Comparison of ENCODE assay signal across 38 cellular contexts in the genomic region with DNA sequence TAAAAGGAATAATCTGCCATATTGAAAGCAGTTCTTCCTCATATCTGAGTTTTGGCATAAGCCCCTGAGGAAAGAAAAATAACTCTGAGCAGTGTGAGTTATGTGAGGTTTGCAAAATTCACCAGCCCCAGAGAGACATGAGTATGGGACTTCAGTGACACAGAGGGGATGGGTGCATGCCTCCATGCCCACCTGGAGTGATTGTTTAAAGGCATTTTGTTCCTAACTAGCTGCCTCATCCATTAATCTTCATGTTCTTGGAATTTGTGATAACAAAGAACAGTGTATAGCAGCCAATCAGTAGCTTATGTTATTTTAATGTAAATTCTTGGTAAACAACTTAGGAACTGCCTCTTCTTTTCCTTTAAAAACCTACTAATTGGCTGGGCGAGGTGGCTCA. TPM values are rescaled to one million over a fixed set of nuclear protein-coding genes. Genes with fewer than 3 reads are reported as not detected.
"Had no signal": no experiment of that assay in that cellular context is flagged by ENCODE, and none has a peak within 500 bp of the region (broad histone marks: within the 10 kb centered on the region; RNA-seq: fewer than 3 reads in every experiment).

No MANE protein-coding gene starts in this region.

- H3K36me3 ChIP-seq: adrenal gland, ascending aorta, brain microvascular endothelial cell, breast epithelium, cardiac muscle cell had no signal

- H3K27me3 ChIP-seq: adrenal gland, ascending aorta, body of pancreas, brain microvascular endothelial cell, breast epithelium, cardiac muscle cell had no signal

- H3K9me3 Mint-ChIP-seq: activated naive CD4-positive, alpha-beta T cell treated with anti-CD3 and anti-CD28 coated beads, Interleukin-2, amount 10 ng/mL, durations not matched to agents 7 days and 5 days; activated naive CD4-positive, alpha-beta T cell treated with anti-CD3 and anti-CD28 coated beads, Interleukin-2, amount 50 U/mL, for 24 hours; activated naive CD4-positive, alpha-beta T cell treated with anti-CD3 and anti-CD28 coated beads, Interleukin-2, amount 50 U/mL, for 72 hours; activated naive CD8-positive, alpha-beta T cell treated with anti-CD3 and anti-CD28 coated beads for 36 hours; activated naive CD8-positive, alpha-beta T cell treated with anti-CD3 and anti-CD28 coated beads, Interleukin-2, amount 10 ng/mL, durations not matched to agents 7 days and 5 days; activated naive CD8-positive, alpha-beta T cell treated with anti-CD3 and anti-CD28 coated beads, Interleukin-2, amount 50 U/mL, for 24 hours; activated T-cell treated with anti-CD3 and anti-CD28 coated beads, Interleukin-2, amount 50 U/mL, for 24 hours; activated T-cell treated with anti-CD3 and anti-CD28 coated beads, Interleukin-2, amount 50 U/mL, for 4 hours; activated T-helper 1 cell treated with anti-CD3 and anti-CD28 coated beads, Interleukin-12 subunit alpha, Interleukin-12 subunit beta, Interleukin-2, Interleukin-4 antibody, amounts not matched to agents 30 ng/mL and 10 ng/mL and 1 ng/mL, durations not matched to agents 14 hours and 24 hours and 36 hours; activated T-helper 17 cell treated with anti-CD3 and anti-CD28 coated beads, Interleukin-2, amount 50 U/mL, for 72 hours; activated T-helper 2 cell treated with anti-CD3 and anti-CD28 coated beads, Interferon-gamma antibody, Interleukin-2, Interleukin-4, amounts not matched to agents 10 μg/mL and 5 μg/mL and 100 μg/mL, durations not matched to agents 14 hours and 24 hours and 36 hours; brain; central memory CD8-positive, alpha-beta T cell had no signal

- H3K4me1 Mint-ChIP-seq: activated naive CD4-positive, alpha-beta T cell treated with anti-CD3 and anti-CD28 coated beads, Interleukin-2, amount 10 ng/mL, durations not matched to agents 7 days and 5 days; activated naive CD4-positive, alpha-beta T cell treated with anti-CD3 and anti-CD28 coated beads, Interleukin-2, amount 50 U/mL, for 24 hours; activated naive CD8-positive, alpha-beta T cell treated with anti-CD3 and anti-CD28 coated beads for 36 hours; activated naive CD8-positive, alpha-beta T cell treated with anti-CD3 and anti-CD28 coated beads, Interleukin-2, amount 10 ng/mL, durations not matched to agents 7 days and 5 days; activated naive CD8-positive, alpha-beta T cell treated with anti-CD3 and anti-CD28 coated beads, Interleukin-2, amount 50 U/mL, for 24 hours; activated T-helper 17 cell treated with anti-CD3 and anti-CD28 coated beads, Interleukin-2, amount 50 U/mL, for 72 hours; central memory CD8-positive, alpha-beta T cell had no signal

- H3K27ac ChIP-seq: adrenal gland, ascending aorta, body of pancreas, brain microvascular endothelial cell, breast epithelium, cardiac muscle cell had no signal

- ATAC-seq: activated naive CD4-positive, alpha-beta T cell treated with anti-CD3 and anti-CD28 coated beads, Interleukin-2, amount 50 U/mL, for 72 hours; activated naive CD8-positive, alpha-beta T cell treated with anti-CD3 and anti-CD28 coated beads, Interleukin-2, amount 50 U/mL, for 24 hours; activated T-cell treated with anti-CD3 and anti-CD28 coated beads, Interleukin-2, amount 50 U/mL, for 4 hours; activated T-cell treated with anti-CD3 and anti-CD28 coated beads, Interleukin-2, amount 50 U/mL, for 72 hours; activated T-helper 17 cell treated with anti-CD3 and anti-CD28 coated beads, Interleukin-2, amount 50 U/mL, for 72 hours; body of pancreas had no signal

- DNase-seq: activated effector memory CD4-positive, alpha-beta T cell treated with anti-CD3 and anti-CD28 coated beads, Interleukin-2, amount 50 U/mL, for 16 hours; activated effector memory CD4-positive, alpha-beta T cell treated with Interleukin-2 at 50 U/mL for 16 hours; activated gamma-delta T cell; activated gamma-delta T cell treated with Interleukin-2 at 50 U/mL for 16 hours; activated naive CD4-positive, alpha-beta T cell; activated naive CD4-positive, alpha-beta T cell treated with anti-CD3 and anti-CD28 coated beads for 36 hours; activated naive CD4-positive, alpha-beta T cell treated with anti-CD3 and anti-CD28 coated beads, Interleukin-2, amount 10 ng/mL, durations not matched to agents 7 days and 5 days; activated naive CD4-positive, alpha-beta T cell treated with anti-CD3 and anti-CD28 coated beads, Interleukin-2, amount 50 U/mL, for 16 hours; activated naive CD4-positive, alpha-beta T cell treated with Interleukin-2 at 50 U/mL for 16 hours; activated naive CD8-positive, alpha-beta T cell treated with anti-CD3 and anti-CD28 coated beads for 36 hours; activated naive CD8-positive, alpha-beta T cell treated with anti-CD3 and anti-CD28 coated beads, Interleukin-2, amount 10 ng/mL, durations not matched to agents 7 days and 5 days; activated naive CD8-positive, alpha-beta T cell treated with anti-CD3 and anti-CD28 coated beads, Interleukin-2, amount 50 U/mL, for 24 hours; activated T-cell treated with anti-CD3 and anti-CD28 coated beads, Interleukin-2, amount 50 U/mL, for 1 hour; activated T-cell treated with anti-CD3 and anti-CD28 coated beads, Interleukin-2, amount 50 U/mL, for 24 hours; activated T-cell treated with anti-CD3 and anti-CD28 coated beads, Interleukin-2, amount 50 U/mL, for 4 hours; activated T-cell treated with anti-CD3 and anti-CD28 coated beads, Interleukin-2, amount 50 U/mL, for 48 hours; activated T-cell treated with anti-CD3 and anti-CD28 coated beads, Interleukin-2, amount 50 U/mL, for 72 hours; adrenal gland; amniotic stem cell; amygdala; anterior cingulate cortex; aorta; body of pancreas; brain microvascular endothelial cell; caudate nucleus; central memory CD4-positive, alpha-beta T cell; cerebellar nuclear complex had no signal

- H3K9me3 ChIP-seq: adrenal gland, ascending aorta, body of pancreas, breast epithelium had no signal

- H3K4me1 ChIP-seq: adrenal gland, ascending aorta, body of pancreas, breast epithelium had no signal

- H3K27ac Mint-ChIP-seq: activated naive CD4-positive, alpha-beta T cell treated with anti-CD3 and anti-CD28 coated beads for 36 hours; activated naive CD4-positive, alpha-beta T cell treated with anti-CD3 and anti-CD28 coated beads, Interleukin-2, amount 10 ng/mL, durations not matched to agents 7 days and 5 days; activated naive CD4-positive, alpha-beta T cell treated with anti-CD3 and anti-CD28 coated beads, Interleukin-2, amount 50 U/mL, for 24 hours; activated naive CD4-positive, alpha-beta T cell treated with anti-CD3 and anti-CD28 coated beads, Interleukin-2, amount 50 U/mL, for 72 hours; activated naive CD8-positive, alpha-beta T cell; activated naive CD8-positive, alpha-beta T cell treated with anti-CD3 and anti-CD28 coated beads for 36 hours; activated naive CD8-positive, alpha-beta T cell treated with anti-CD3 and anti-CD28 coated beads, Interleukin-2, amount 10 ng/mL, durations not matched to agents 7 days and 5 days; activated naive CD8-positive, alpha-beta T cell treated with anti-CD3 and anti-CD28 coated beads, Interleukin-2, amount 50 U/mL, for 24 hours; activated T-cell treated with anti-CD3 and anti-CD28 coated beads, Interleukin-2, amount 50 U/mL, for 24 hours; activated T-cell treated with anti-CD3 and anti-CD28 coated beads, Interleukin-2, amount 50 U/mL, for 72 hours; activated T-helper 1 cell treated with anti-CD3 and anti-CD28 coated beads, Interleukin-12 subunit alpha, Interleukin-12 subunit beta, Interleukin-2, Interleukin-4 antibody, amounts not matched to agents 30 ng/mL and 10 ng/mL and 1 ng/mL, durations not matched to agents 14 hours and 24 hours and 36 hours; activated T-helper 17 cell treated with anti-CD3 and anti-CD28 coated beads, Interleukin-2, amount 50 U/mL, for 72 hours; activated T-helper 2 cell treated with anti-CD3 and anti-CD28 coated beads, Interferon-gamma antibody, Interleukin-2, Interleukin-4, amounts not matched to agents 10 μg/mL and 5 μg/mL and 100 μg/mL, durations not matched to agents 14 hours and 24 hours and 36 hours; brain had no signal

- H3K27me3 Mint-ChIP-seq: activated naive CD4-positive, alpha-beta T cell treated with anti-CD3 and anti-CD28 coated beads, Interleukin-2, amount 50 U/mL, for 24 hours; activated naive CD8-positive, alpha-beta T cell; activated naive CD8-positive, alpha-beta T cell treated with anti-CD3 and anti-CD28 coated beads for 36 hours; activated T-cell treated with anti-CD3 and anti-CD28 coated beads, Interleukin-2, amount 50 U/mL, for 24 hours; activated T-helper 17 cell treated with anti-CD3 and anti-CD28 coated beads, Interleukin-2, amount 50 U/mL, for 72 hours had no signal

- H3K4me3 ChIP-seq: adrenal gland, ascending aorta, body of pancreas, breast epithelium, cardiac muscle cell had no signal

- H3K36me3 Mint-ChIP-seq: activated naive CD4-positive, alpha-beta T cell treated with anti-CD3 and anti-CD28 coated beads, Interleukin-2, amount 10 ng/mL, durations not matched to agents 7 days and 5 days; activated naive CD4-positive, alpha-beta T cell treated with anti-CD3 and anti-CD28 coated beads, Interleukin-2, amount 50 U/mL, for 24 hours; activated naive CD4-positive, alpha-beta T cell treated with anti-CD3 and anti-CD28 coated beads, Interleukin-2, amount 50 U/mL, for 72 hours; activated naive CD8-positive, alpha-beta T cell; activated naive CD8-positive, alpha-beta T cell treated with anti-CD3 and anti-CD28 coated beads for 36 hours; activated naive CD8-positive, alpha-beta T cell treated with anti-CD3 and anti-CD28 coated beads, Interleukin-2, amount 10 ng/mL, durations not matched to agents 7 days and 5 days; brain had no signal

- H3K4me3 Mint-ChIP-seq: activated naive CD4-positive, alpha-beta T cell treated with anti-CD3 and anti-CD28 coated beads for 36 hours; activated naive CD4-positive, alpha-beta T cell treated with anti-CD3 and anti-CD28 coated beads, Interleukin-2, amount 10 ng/mL, durations not matched to agents 7 days and 5 days; activated naive CD4-positive, alpha-beta T cell treated with anti-CD3 and anti-CD28 coated beads, Interleukin-2, amount 50 U/mL, for 24 hours; activated naive CD8-positive, alpha-beta T cell; activated naive CD8-positive, alpha-beta T cell treated with anti-CD3 and anti-CD28 coated beads for 36 hours; activated naive CD8-positive, alpha-beta T cell treated with anti-CD3 and anti-CD28 coated beads, Interleukin-2, amount 10 ng/mL, durations not matched to agents 7 days and 5 days; activated naive CD8-positive, alpha-beta T cell treated with anti-CD3 and anti-CD28 coated beads, Interleukin-2, amount 50 U/mL, for 24 hours; activated T-cell treated with anti-CD3 and anti-CD28 coated beads, Interleukin-2, amount 50 U/mL, for 24 hours; activated T-cell treated with anti-CD3 and anti-CD28 coated beads, Interleukin-2, amount 50 U/mL, for 4 hours; activated T-cell treated with anti-CD3 and anti-CD28 coated beads, Interleukin-2, amount 50 U/mL, for 72 hours; activated T-helper 1 cell treated with anti-CD3 and anti-CD28 coated beads, Interleukin-12 subunit alpha, Interleukin-12 subunit beta, Interleukin-2, Interleukin-4 antibody, amounts not matched to agents 30 ng/mL and 10 ng/mL and 1 ng/mL, durations not matched to agents 14 hours and 24 hours and 36 hours; activated T-helper 17 cell treated with anti-CD3 and anti-CD28 coated beads, Interleukin-2, amount 50 U/mL, for 72 hours; brain; central memory CD8-positive, alpha-beta T cell had no signal

RNA-seq across cellular contexts. Expression of a gene that starts 11.1 kb away (rescaled TPM):
- total RNA-seq: ascending aorta had no signal
